Comparison of ENCODE assay signal across 1 cellular context in genomic region chr16:67965668-67966548, GRCh38.
TF ChIP-seq lines count a peak whose summit lies in the region.

No MANE protein-coding gene starts in this region.

TF ChIP-seq in A549, 52 proteins besides CTCF, POLR2A, EP300 and RAD21 (continued from another document):
- no peak for TF ChIP-seq REST (IDR thresholded peaks at IDR 0.05)
- no peak for TF ChIP-seq BHLHE40 (IDR thresholded peaks at IDR 0.05; ENCODE audit: low read depth, low read length)
- no peak for TF ChIP-seq POLR2AphosphoS2 (conservative IDR thresholded peaks at IDR 0.05; ENCODE audit: low read length)
